Comparison of ENCODE assay signal across 9 cellular contexts in genomic region chr2:73269686-73270465, GRCh38. TPM values are rescaled to one million over a fixed set of nuclear protein-coding genes. Genes with fewer than 3 reads are reported as not detected.
DNase-seq lines count a peak whose midpoint lies in the region; ATAC-seq and TF ChIP-seq lines count a peak whose summit lies in the region.
"Had no signal": no experiment of that assay in that cellular context is flagged by ENCODE, and none has a peak within 500 bp of the region (broad histone marks: within the 10 kb centered on the region; RNA-seq: fewer than 3 reads in every experiment).

No MANE protein-coding gene starts in this region.

- H3K4me1 ChIP-seq in NT2/D1 (ENCODE audit: insufficient read depth, insufficient read length): peaks cover 5% of the 10 kb centered on the region

- CTCF ChIA-PET in activated CD4-positive, alpha-beta T cell treated with anti-CD3 and anti-CD28 coated beads, Interleukin-2, amount 10 ng/mL, durations not matched to agents 7 days and 5 days (lab: Charles Lee): interaction anchor here (1.3 kb wide), 1 partner anchor 20 kb away, joined by 3 read pairs; no protein-coding TSS in a partner anchor

- peaks cover 47% of the 10 kb centered on the region for H3K27me3 ChIP-seq in NT2/D1 (ENCODE audit: insufficient read depth, insufficient read length)

- TF ChIP-seq CTCF in endothelial cell (IDR thresholded peaks at IDR 0.05; ENCODE audit: unreplicated experiment): no peak

- no peak for DNase-seq in activated CD4-positive, alpha-beta T cell treated with anti-CD3 and anti-CD28 coated beads, Interleukin-2, amount 10 ng/mL, durations not matched to agents 7 days and 5 days
- DNase-seq in activated CD4-positive, alpha-beta T cell treated with anti-CD3 and anti-CD28 coated beads for 4 hours: no peak
- DNase-seq in NT2/D1 (ENCODE audit: low read depth, low spot score): no peak
- no peak for DNase-seq in endothelial cell (ENCODE audit: low spot score)
- DNase-seq in stimulated activated naive CD8-positive, alpha-beta T cell treated with anti-CD3 and anti-CD28 coated beads, Interleukin-15, Interleukin-2, amounts not matched to agents 100 U/mL and 50 U/mL, for 24 hours: no peak
- no peak for DNase-seq in activated effector memory CD4-positive, alpha-beta T cell treated with Interleukin-2 at 50 U/mL for 16 hours
- DNase-seq in NCI-H345 (lab: John Stamatoyannopoulos, UW): no peak
- DNase-seq in activated CD8-positive, alpha-beta memory T cell treated with anti-CD3 and anti-CD28 coated beads, Interleukin-2, amount 50 U/mL, for 4 hours: no peak

- H3K27me3 Mint-ChIP-seq in activated CD4-positive, alpha-beta T cell treated with anti-CD3 and anti-CD28 coated beads, Interleukin-2, amount 10 ng/mL, durations not matched to agents 7 days and 5 days: no peaks in the 10 kb centered on the region
- H3K27me3 Mint-ChIP-seq in endothelial cell (ENCODE audit: unreplicated experiment): peaks cover 30% of the 10 kb centered on the region

- H3K27ac Mint-ChIP-seq in activated CD4-positive, alpha-beta T cell treated with anti-CD3 and anti-CD28 coated beads, Interleukin-2, amount 10 ng/mL, durations not matched to agents 7 days and 5 days: peak overlapping the region; percentile 50
- H3K27ac Mint-ChIP-seq in endothelial cell (ENCODE audit: unreplicated experiment): peak overlapping the region; percentile 26

- H3K9me3 ChIP-seq in NT2/D1 (ENCODE audit: insufficient read depth, low read length): no peaks in the 10 kb centered on the region

- peak overlapping the region; percentile 51 for H3K9ac ChIP-seq in NT2/D1 (ENCODE audit: insufficient read length, low read depth)

- no peaks in the 10 kb centered on the region for H3K9me3 Mint-ChIP-seq in activated CD4-positive, alpha-beta T cell treated with anti-CD3 and anti-CD28 coated beads, Interleukin-2, amount 10 ng/mL, durations not matched to agents 7 days and 5 days
- no peaks in the 10 kb centered on the region for H3K9me3 Mint-ChIP-seq in endothelial cell (ENCODE audit: unreplicated experiment)

- H3K36me3 Mint-ChIP-seq in activated CD4-positive, alpha-beta T cell treated with anti-CD3 and anti-CD28 coated beads, Interleukin-2, amount 10 ng/mL, durations not matched to agents 7 days and 5 days (ENCODE audit: low read depth): peaks cover 15% of the 10 kb centered on the region
- peaks cover 6% of the 10 kb centered on the region for H3K36me3 Mint-ChIP-seq in endothelial cell (ENCODE audit: low read depth, unreplicated experiment)

- H3K4me3 ChIP-seq in NT2/D1 (ENCODE audit: insufficient read length, low read depth): peak overlapping the region; percentile 32

- POLR2A ChIA-PET in activated CD4-positive, alpha-beta T cell treated with anti-CD3 and anti-CD28 coated beads, Interleukin-2, amount 10 ng/mL, durations not matched to agents 7 days and 5 days (lab: Charles Lee): no interaction called here

- peaks cover 22% of the 10 kb centered on the region for H3K4me1 Mint-ChIP-seq in activated CD4-positive, alpha-beta T cell treated with anti-CD3 and anti-CD28 coated beads, Interleukin-2, amount 10 ng/mL, durations not matched to agents 7 days and 5 days
- H3K4me1 Mint-ChIP-seq in endothelial cell (ENCODE audit: unreplicated experiment): peaks cover 16% of the 10 kb centered on the region

- H3K36me3 ChIP-seq in NT2/D1 (ENCODE audit: insufficient read depth, insufficient read length, low read length): no peaks in the 10 kb centered on the region

- H3K4me3 Mint-ChIP-seq in activated CD4-positive, alpha-beta T cell treated with anti-CD3 and anti-CD28 coated beads, Interleukin-2, amount 10 ng/mL, durations not matched to agents 7 days and 5 days: peak overlapping the region; percentile 62
- H3K4me3 Mint-ChIP-seq in endothelial cell (ENCODE audit: unreplicated experiment): peak overlapping the region; percentile 53

- peak; percentile 3 for ATAC-seq in stimulated activated naive CD8-positive, alpha-beta T cell treated with anti-CD3 and anti-CD28 coated beads, Interleukin-15, Interleukin-2, amounts not matched to agents 100 U/mL and 50 U/mL, for 24 hours

RNA-seq across cellular contexts. Expression of gene FBXO41, which starts 14.4 kb away (rescaled TPM):
- 10 to 100 TPM; 18.2 to 20.2 TPM for total RNA-seq in activated CD4-positive, alpha-beta T cell treated with anti-CD3 and anti-CD28 coated beads, Interleukin-2, amount 10 ng/mL, durations not matched to agents 7 days and 5 days
- total RNA-seq in endothelial cell (ENCODE audit: unreplicated experiment): 2.1 TPM

RNA-seq across cellular contexts. Expression of gene EGR4, which starts 23.5 kb away (rescaled TPM):
- not detected for total RNA-seq in activated CD4-positive, alpha-beta T cell treated with anti-CD3 and anti-CD28 coated beads, Interleukin-2, amount 10 ng/mL, durations not matched to agents 7 days and 5 days
- total RNA-seq in endothelial cell (ENCODE audit: unreplicated experiment): 0.15 TPM
- total RNA-seq: M059J had no signal

RNA-seq across cellular contexts. Expression of gene CCT7, which starts 35.8 kb away (rescaled TPM):
- total RNA-seq in activated CD4-positive, alpha-beta T cell treated with anti-CD3 and anti-CD28 coated beads, Interleukin-2, amount 10 ng/mL, durations not matched to agents 7 days and 5 days: 100 to 1,000 TPM; 281 to 310 TPM
- 183 TPM for total RNA-seq in endothelial cell (ENCODE audit: unreplicated experiment)

RNA-seq across cellular contexts. Expression of gene PRADC1, which starts 36.8 kb away (rescaled TPM):
- 10 to 100 TPM; 12.5 to 13.7 TPM for total RNA-seq in activated CD4-positive, alpha-beta T cell treated with anti-CD3 and anti-CD28 coated beads, Interleukin-2, amount 10 ng/mL, durations not matched to agents 7 days and 5 days
- total RNA-seq in endothelial cell (ENCODE audit: unreplicated experiment): 24.1 TPM

RNA-seq across cellular contexts. Expression of gene SMYD5, which starts 55.8 kb away (rescaled TPM):
- 10 to 100 TPM; 13.6 to 16.5 TPM for total RNA-seq in activated CD4-positive, alpha-beta T cell treated with anti-CD3 and anti-CD28 coated beads, Interleukin-2, amount 10 ng/mL, durations not matched to agents 7 days and 5 days
- 17.0 TPM for total RNA-seq in endothelial cell (ENCODE audit: unreplicated experiment)
